8 cellular contexts compared by ENCODE assay signal in genomic region chr5:142063878-142064331, GRCh38. TPM values are rescaled to one million over a fixed set of nuclear protein-coding genes. Genes with fewer than 3 reads are reported as not detected.
DNase-seq lines count a peak whose midpoint lies in the region; ATAC-seq and TF ChIP-seq lines count a peak whose summit lies in the region.

No MANE protein-coding gene starts in this region.

- H3K27ac Mint-ChIP-seq in natural killer cell, result peak overlapping the region in 1 of 2 donors; percentile 40
- H3K27ac Mint-ChIP-seq in Caco-2 (ENCODE audit: unreplicated experiment), result no peak overlapping the region

- peaks cover 3 to 7% of the 10 kb centered on the region in 2 donors for H3K27me3 Mint-ChIP-seq in natural killer cell (ENCODE audit: low read depth in 2 of 2)
- H3K27me3 Mint-ChIP-seq in Caco-2 (ENCODE audit: insufficient read depth, unreplicated experiment), result peaks cover 3% of the 10 kb centered on the region

- H3K4me3 ChIP-seq in fibroblast of mammary gland (ENCODE audit: control insufficient read depth, low read depth, low read length), result no peak overlapping the region
- no peak overlapping the region for H3K4me3 ChIP-seq in Caco-2 (ENCODE audit: low read depth, low read length)

- H3K9me3 Mint-ChIP-seq in natural killer cell, result no peaks in the 10 kb centered on the region
- no peaks in the 10 kb centered on the region for H3K9me3 Mint-ChIP-seq in Caco-2 (ENCODE audit: unreplicated experiment)

- H3K4me1 ChIP-seq in Caco-2, result no peaks in the 10 kb centered on the region

- ATAC-seq in natural killer cell (peak; percentile 67 to 72 (median 69)), GM21825 (IDR thresholded peaks at IDR 0.05; ENCODE audit: unreplicated experiment) (no peak)

- POLR2A ChIA-PET in Caco-2 (lab: Charles Lee), result no interaction called here

- H3K9me3 ChIP-seq in Caco-2, result no peaks in the 10 kb centered on the region

- H3K4me1 Mint-ChIP-seq in natural killer cell (peaks cover 8 to 9% of the 10 kb centered on the region in 2 donors), Caco-2 (ENCODE audit: low read depth, unreplicated experiment) (no peaks in the 10 kb centered on the region)

- intact Hi-C loops in natural killer cell (cut with micrococcal nuclease) (no loop called here), Caco-2 (cut with micrococcal nuclease; ENCODE audit: unreplicated experiment) (no loop called here)

- CTCF ChIA-PET in Caco-2 (lab: Charles Lee), result no interaction called here

- BruUV-seq in Caco-2 (replicated peaks; lab: Mats Ljungman, UMichigan), result no TSS peak

- no peaks in the 10 kb centered on the region for H3K27me3 ChIP-seq in Caco-2 (replicated peaks; ENCODE audit: control insufficient read depth, insufficient read depth, low read length)

- H3K4me3 Mint-ChIP-seq in natural killer cell (peak overlapping the region; percentile 35), Caco-2 (ENCODE audit: unreplicated experiment) (no peak overlapping the region)

- H3K36me3 ChIP-seq in Caco-2 (ENCODE audit: control insufficient read depth, insufficient read depth, low read length), result no peaks in the 10 kb centered on the region

- TF ChIP-seq CTCF in fibroblast of mammary gland (conservative IDR thresholded peaks at IDR 0.05; ENCODE audit: control insufficient read depth, insufficient read depth, low read depth, low read length) (no peak), natural killer cell (IDR thresholded peaks at IDR 0.05) (no peak), Caco-2 (IDR thresholded peaks at IDR 0.05; ENCODE audit: insufficient read depth in 1 of 2, low read depth in 1 of 2, low read length in 1 of 2, severe bottlenecking in 1 of 2, unreplicated experiment in 1 of 2) (no peak)

- H3K36me3 Mint-ChIP-seq in natural killer cell (no peaks in the 10 kb centered on the region), Caco-2 (ENCODE audit: insufficient read depth, unreplicated experiment) (no peaks in the 10 kb centered on the region)

- DNase-seq in D341Med (ENCODE audit: low spot score), result peak; percentile 45
- peak; percentile 62 for DNase-seq in NCI-H146 (lab: John Stamatoyannopoulos, UW)
- DNase-seq in activated T-cell treated with anti-CD3 and anti-CD28 coated beads for 48 hours (ENCODE audit: low read depth), result peak; percentile 33
- DNase-seq in fibroblast of mammary gland (ENCODE audit: low read depth), result peak; percentile 42
- no peak for DNase-seq in natural killer cell
- DNase-seq in Caco-2, result no peak
- no peak for DNase-seq in NCI-H128 (lab: John Stamatoyannopoulos, UW; ENCODE audit: unreplicated experiment)

RNA-seq across cellular contexts. Expression of gene NDFIP1, which starts 44.7 kb away (rescaled TPM):
- total RNA-seq in natural killer cell (10 to 100 TPM; 45.4 to 57.6 (median 51.7) TPM), Caco-2 (2022) (49.0 and 51.6 TPM in 2 replicates)

RNA-seq across cellular contexts. Expression of gene GNPDA1, which starts 51.1 kb away (rescaled TPM):
- 10 to 100 TPM; 10.7 to 12.0 (median 11.2) TPM for total RNA-seq in natural killer cell
- total RNA-seq in Caco-2 (2022), result 61.3 and 70.9 TPM in 2 replicates

Comparison
In these comparisons a context has a peak if more than half of its experiments do, and no peak if none do; other contexts are left out.
1. DNase-seq: peak in D341Med (single experiment), NCI-H146 (single experiment), activated T-cell treated with anti-CD3 and anti-CD28 coated beads for 48 hours (single experiment) and fibroblast of mammary gland (single experiment); none in natural killer cell (single experiment), Caco-2 (0 of 2) and NCI-H128 (single experiment).